In the genomic region with DNA sequence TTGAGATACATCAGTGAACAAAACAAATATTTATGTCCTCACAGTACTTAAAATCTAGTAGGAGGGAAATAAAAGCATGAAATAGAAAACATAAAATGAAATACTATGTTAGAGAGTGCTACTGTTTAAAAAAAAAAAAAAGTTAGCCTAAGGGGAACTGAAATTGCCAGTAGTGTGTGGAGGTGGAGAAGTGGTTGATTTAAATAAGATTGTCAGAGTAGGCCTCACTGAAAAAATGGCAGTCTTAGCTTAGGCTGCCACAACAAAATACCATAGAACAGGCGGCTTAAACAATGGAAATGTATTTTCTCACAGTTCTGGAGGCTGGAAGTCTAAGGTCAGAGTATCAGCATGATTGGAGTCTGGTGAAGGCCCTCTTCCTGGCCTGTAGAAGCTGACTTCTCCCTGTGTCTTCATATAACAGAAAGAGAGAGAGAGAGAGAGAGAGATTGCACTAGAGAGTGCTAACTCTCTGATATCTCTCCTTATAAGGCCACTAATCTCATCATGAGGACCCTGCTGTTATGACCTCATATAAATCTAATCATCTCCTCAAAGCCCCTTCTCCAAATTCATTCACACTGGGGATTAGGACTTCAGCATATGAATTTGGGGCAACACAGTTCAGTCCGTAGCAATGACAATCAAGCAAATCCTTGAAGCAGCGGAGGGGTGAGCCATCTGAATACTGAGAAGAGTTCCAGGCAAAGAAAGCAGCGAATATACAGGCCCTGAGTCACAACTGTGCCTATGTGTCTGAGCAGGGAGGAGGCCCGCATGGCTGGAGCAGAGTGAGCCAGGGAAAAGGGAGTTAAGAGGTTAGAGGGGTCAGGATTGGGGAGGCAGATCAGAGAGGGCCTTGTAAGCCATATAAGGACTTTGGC, we compare ENCODE assay signal across 1 cellular context.
TF ChIP-seq lines count a peak whose summit lies in the region.

No MANE protein-coding gene starts in this region.

TF ChIP-seq in HepG2, 621 proteins besides CTCF, POLR2A, EP300 and RAD21 (continues in another document):
- no peak for TF ChIP-seq ZNF225 (CRISPR knock-in tag; IDR thresholded peaks at IDR 0.05)
- TF ChIP-seq, protein P1, sequence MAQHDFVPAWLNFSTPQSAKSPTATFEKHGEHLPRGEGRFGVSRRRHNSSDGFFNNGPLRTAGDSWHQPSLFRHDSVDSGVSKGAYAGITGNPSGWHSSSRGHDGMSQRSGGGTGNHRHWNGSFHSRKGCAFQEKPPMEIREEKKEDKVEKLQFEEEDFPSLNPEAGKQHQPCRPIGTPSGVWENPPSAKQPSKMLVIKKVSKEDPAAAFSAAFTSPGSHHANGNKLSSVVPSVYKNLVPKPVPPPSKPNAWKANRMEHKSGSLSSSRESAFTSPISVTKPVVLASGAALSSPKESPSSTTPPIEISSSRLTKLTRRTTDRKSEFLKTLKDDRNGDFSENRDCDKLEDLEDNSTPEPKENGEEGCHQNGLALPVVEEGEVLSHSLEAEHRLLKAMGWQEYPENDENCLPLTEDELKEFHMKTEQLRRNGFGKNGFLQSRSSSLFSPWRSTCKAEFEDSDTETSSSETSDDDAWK (CRISPR knock-in tag; IDR thresholded peaks at IDR 0.05) = no peak
- TF ChIP-seq, protein P2, sequence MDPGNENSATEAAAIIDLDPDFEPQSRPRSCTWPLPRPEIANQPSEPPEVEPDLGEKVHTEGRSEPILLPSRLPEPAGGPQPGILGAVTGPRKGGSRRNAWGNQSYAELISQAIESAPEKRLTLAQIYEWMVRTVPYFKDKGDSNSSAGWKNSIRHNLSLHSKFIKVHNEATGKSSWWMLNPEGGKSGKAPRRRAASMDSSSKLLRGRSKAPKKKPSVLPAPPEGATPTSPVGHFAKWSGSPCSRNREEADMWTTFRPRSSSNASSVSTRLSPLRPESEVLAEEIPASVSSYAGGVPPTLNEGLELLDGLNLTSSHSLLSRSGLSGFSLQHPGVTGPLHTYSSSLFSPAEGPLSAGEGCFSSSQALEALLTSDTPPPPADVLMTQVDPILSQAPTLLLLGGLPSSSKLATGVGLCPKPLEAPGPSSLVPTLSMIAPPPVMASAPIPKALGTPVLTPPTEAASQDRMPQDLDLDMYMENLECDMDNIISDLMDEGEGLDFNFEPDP (CRISPR knock-in tag; conservative IDR thresholded peaks at IDR 0.05) = no peak
- TF ChIP-seq ZNF530 (CRISPR knock-in tag; IDR thresholded peaks at IDR 0.05; ENCODE audit: low read depth) = no peak
- no peak for TF ChIP-seq TGIF2 (CRISPR knock-in tag; IDR thresholded peaks at IDR 0.05)
- TF ChIP-seq ZNF44 (CRISPR knock-in tag; IDR thresholded peaks at IDR 0.05) = no peak
- TF ChIP-seq, protein P3, sequence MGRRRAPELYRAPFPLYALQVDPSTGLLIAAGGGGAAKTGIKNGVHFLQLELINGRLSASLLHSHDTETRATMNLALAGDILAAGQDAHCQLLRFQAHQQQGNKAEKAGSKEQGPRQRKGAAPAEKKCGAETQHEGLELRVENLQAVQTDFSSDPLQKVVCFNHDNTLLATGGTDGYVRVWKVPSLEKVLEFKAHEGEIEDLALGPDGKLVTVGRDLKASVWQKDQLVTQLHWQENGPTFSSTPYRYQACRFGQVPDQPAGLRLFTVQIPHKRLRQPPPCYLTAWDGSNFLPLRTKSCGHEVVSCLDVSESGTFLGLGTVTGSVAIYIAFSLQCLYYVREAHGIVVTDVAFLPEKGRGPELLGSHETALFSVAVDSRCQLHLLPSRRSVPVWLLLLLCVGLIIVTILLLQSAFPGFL (CRISPR knock-in tag; IDR thresholded peaks at IDR 0.05) = no peak
- no peak for TF ChIP-seq RFXAP (CRISPR knock-in tag; IDR thresholded peaks at IDR 0.05; ENCODE audit: borderline replicate concordance)
- TF ChIP-seq, protein P4, sequence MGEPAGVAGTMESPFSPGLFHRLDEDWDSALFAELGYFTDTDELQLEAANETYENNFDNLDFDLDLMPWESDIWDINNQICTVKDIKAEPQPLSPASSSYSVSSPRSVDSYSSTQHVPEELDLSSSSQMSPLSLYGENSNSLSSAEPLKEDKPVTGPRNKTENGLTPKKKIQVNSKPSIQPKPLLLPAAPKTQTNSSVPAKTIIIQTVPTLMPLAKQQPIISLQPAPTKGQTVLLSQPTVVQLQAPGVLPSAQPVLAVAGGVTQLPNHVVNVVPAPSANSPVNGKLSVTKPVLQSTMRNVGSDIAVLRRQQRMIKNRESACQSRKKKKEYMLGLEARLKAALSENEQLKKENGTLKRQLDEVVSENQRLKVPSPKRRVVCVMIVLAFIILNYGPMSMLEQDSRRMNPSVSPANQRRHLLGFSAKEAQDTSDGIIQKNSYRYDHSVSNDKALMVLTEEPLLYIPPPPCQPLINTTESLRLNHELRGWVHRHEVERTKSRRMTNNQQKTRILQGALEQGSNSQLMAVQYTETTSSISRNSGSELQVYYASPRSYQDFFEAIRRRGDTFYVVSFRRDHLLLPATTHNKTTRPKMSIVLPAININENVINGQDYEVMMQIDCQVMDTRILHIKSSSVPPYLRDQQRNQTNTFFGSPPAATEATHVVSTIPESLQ (CRISPR knock-in tag; conservative IDR thresholded peaks at IDR 0.05) = no peak
- TF ChIP-seq TBX2 (CRISPR knock-in tag; IDR thresholded peaks at IDR 0.05; ENCODE audit: borderline replicate concordance) = no peak
- TF ChIP-seq, protein P5, sequence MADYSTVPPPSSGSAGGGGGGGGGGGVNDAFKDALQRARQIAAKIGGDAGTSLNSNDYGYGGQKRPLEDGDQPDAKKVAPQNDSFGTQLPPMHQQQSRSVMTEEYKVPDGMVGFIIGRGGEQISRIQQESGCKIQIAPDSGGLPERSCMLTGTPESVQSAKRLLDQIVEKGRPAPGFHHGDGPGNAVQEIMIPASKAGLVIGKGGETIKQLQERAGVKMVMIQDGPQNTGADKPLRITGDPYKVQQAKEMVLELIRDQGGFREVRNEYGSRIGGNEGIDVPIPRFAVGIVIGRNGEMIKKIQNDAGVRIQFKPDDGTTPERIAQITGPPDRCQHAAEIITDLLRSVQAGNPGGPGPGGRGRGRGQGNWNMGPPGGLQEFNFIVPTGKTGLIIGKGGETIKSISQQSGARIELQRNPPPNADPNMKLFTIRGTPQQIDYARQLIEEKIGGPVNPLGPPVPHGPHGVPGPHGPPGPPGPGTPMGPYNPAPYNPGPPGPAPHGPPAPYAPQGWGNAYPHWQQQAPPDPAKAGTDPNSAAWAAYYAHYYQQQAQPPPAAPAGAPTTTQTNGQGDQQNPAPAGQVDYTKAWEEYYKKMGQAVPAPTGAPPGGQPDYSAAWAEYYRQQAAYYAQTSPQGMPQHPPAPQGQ (CRISPR knock-in tag; IDR thresholded peaks at IDR 0.05; ENCODE audit: borderline replicate concordance) = no peak
- TF ChIP-seq, protein P6, sequence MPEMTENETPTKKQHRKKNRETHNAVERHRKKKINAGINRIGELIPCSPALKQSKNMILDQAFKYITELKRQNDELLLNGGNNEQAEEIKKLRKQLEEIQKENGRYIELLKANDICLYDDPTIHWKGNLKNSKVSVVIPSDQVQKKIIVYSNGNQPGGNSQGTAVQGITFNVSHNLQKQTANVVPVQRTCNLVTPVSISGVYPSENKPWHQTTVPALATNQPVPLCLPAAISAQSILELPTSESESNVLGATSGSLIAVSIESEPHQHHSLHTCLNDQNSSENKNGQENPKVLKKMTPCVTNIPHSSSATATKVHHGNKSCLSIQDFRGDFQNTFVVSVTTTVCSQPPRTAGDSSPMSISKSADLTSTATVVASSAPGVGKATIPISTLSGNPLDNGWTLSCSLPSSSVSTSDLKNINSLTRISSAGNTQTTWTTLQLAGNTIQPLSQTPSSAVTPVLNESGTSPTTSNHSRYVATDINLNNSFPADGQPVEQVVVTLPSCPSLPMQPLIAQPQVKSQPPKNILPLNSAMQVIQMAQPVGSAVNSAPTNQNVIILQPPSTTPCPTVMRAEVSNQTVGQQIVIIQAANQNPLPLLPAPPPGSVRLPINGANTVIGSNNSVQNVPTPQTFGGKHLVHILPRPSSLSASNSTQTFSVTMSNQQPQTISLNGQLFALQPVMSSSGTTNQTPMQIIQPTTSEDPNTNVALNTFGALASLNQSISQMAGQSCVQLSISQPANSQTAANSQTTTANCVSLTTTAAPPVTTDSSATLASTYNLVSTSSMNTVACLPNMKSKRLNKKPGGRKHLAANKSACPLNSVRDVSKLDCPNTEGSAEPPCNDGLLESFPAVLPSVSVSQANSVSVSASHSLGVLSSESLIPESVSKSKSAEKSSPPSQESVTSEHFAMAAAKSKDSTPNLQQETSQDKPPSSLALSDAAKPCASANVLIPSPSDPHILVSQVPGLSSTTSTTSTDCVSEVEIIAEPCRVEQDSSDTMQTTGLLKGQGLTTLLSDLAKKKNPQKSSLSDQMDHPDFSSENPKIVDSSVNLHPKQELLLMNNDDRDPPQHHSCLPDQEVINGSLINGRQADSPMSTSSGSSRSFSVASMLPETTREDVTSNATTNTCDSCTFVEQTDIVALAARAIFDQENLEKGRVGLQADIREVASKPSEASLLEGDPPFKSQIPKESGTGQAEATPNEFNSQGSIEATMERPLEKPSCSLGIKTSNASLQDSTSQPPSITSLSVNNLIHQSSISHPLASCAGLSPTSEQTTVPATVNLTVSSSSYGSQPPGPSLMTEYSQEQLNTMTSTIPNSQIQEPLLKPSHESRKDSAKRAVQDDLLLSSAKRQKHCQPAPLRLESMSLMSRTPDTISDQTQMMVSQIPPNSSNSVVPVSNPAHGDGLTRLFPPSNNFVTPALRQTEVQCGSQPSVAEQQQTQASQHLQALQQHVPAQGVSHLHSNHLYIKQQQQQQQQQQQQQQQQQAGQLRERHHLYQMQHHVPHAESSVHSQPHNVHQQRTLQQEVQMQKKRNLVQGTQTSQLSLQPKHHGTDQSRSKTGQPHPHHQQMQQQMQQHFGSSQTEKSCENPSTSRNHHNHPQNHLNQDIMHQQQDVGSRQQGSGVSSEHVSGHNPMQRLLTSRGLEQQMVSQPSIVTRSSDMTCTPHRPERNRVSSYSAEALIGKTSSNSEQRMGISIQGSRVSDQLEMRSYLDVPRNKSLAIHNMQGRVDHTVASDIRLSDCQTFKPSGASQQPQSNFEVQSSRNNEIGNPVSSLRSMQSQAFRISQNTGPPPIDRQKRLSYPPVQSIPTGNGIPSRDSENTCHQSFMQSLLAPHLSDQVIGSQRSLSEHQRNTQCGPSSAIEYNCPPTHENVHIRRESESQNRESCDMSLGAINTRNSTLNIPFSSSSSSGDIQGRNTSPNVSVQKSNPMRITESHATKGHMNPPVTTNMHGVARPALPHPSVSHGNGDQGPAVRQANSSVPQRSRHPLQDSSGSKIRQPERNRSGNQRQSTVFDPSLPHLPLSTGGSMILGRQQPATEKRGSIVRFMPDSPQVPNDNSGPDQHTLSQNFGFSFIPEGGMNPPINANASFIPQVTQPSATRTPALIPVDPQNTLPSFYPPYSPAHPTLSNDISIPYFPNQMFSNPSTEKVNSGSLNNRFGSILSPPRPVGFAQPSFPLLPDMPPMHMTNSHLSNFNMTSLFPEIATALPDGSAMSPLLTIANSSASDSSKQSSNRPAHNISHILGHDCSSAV (CRISPR knock-in tag; IDR thresholded peaks at IDR 0.05; ENCODE audit: borderline replicate concordance) = no peak
- TF ChIP-seq MTA3 (CRISPR knock-in tag; IDR thresholded peaks at IDR 0.05) = no peak
- TF ChIP-seq, protein P7, sequence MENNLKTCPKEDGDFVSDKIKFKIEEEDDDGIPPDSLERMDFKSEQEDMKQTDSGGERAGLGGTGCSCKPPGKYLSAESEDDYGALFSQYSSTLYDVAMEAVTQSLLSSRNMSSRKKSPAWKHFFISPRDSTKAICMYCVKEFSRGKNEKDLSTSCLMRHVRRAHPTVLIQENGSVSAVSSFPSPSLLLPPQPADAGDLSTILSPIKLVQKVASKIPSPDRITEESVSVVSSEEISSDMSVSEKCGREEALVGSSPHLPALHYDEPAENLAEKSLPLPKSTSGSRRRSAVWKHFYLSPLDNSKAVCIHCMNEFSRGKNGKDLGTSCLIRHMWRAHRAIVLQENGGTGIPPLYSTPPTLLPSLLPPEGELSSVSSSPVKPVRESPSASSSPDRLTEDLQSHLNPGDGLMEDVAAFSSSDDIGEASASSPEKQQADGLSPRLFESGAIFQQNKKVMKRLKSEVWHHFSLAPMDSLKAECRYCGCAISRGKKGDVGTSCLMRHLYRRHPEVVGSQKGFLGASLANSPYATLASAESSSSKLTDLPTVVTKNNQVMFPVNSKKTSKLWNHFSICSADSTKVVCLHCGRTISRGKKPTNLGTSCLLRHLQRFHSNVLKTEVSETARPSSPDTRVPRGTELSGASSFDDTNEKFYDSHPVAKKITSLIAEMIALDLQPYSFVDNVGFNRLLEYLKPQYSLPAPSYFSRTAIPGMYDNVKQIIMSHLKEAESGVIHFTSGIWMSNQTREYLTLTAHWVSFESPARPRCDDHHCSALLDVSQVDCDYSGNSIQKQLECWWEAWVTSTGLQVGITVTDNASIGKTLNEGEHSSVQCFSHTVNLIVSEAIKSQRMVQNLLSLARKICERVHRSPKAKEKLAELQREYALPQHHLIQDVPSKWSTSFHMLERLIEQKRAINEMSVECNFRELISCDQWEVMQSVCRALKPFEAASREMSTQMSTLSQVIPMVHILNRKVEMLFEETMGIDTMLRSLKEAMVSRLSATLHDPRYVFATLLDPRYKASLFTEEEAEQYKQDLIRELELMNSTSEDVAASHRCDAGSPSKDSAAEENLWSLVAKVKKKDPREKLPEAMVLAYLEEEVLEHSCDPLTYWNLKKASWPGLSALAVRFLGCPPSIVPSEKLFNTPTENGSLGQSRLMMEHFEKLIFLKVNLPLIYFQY (CRISPR knock-in tag; IDR thresholded peaks at IDR 0.05; ENCODE audit: borderline replicate concordance) = no peak
- TF ChIP-seq ZMYM4 (CRISPR knock-in tag; IDR thresholded peaks at IDR 0.05) = no peak
- TF ChIP-seq, protein P8, sequence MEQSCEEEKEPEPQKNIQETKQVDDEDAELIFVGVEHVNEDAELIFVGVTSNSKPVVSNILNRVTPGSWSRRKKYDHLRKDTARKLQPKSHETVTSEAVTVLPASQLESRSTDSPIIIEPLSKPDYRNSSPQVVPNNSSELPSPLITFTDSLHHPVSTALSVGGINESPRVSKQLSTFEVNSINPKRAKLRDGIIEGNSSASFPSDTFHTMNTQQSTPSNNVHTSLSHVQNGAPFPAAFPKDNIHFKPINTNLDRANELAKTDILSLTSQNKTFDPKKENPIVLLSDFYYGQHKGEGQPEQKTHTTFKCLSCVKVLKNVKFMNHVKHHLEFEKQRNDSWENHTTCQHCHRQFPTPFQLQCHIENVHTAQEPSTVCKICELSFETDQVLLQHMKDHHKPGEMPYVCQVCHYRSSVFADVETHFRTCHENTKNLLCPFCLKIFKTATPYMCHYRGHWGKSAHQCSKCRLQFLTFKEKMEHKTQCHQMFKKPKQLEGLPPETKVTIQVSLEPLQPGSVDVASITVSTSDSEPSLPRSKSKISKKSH (CRISPR knock-in tag; IDR thresholded peaks at IDR 0.05; ENCODE audit: borderline replicate concordance) = no peak
